2 cellular contexts compared by ENCODE assay signal in the genomic region with DNA sequence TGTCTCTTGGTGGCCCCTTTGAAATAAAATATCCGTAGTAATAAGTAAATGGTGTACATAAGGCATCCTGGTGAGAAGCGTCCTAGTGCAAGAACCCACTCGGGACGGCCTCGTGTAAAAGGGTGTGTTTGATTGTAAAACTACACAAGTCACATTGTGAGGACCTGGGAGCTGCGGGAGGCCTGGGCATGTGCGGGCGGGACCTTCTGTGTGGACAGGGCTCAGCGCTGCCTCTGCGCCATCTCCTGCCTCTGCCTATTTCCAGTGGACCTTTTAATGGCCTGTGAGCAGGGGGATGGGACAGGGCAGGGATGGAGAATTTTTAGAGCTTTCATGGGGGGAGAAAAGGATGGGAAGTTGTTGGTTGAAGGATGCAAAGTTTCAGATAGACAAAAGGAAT.
TF ChIP-seq lines count a peak whose summit lies in the region.

No MANE protein-coding gene starts in this region.

TF ChIP-seq in GM23338, 12 proteins besides CTCF, POLR2A, EP300 and RAD21 (continues in another document):
- TF ChIP-seq POLR2AphosphoS5 (IDR thresholded peaks at IDR 0.05; ENCODE audit: low read depth) (no peak), ZNF114 (CRISPR knock-in tag; IDR thresholded peaks at IDR 0.05) (no peak), CREB1 (CRISPR knock-in tag; IDR thresholded peaks at IDR 0.05; ENCODE audit: low read depth) (no peak), EZH2phosphoT487 (IDR thresholded peaks at IDR 0.05; ENCODE audit: unreplicated experiment) (no peak), STAT1 (IDR thresholded peaks at IDR 0.05; ENCODE audit: unreplicated experiment) (no peak), EZH2 (IDR thresholded peaks at IDR 0.05; ENCODE audit: low read depth, unreplicated experiment) (no peak), ZNF331 (CRISPR knock-in tag; IDR thresholded peaks at IDR 0.05; ENCODE audit: low read depth) (no peak)
- TF ChIP-seq, protein P1, sequence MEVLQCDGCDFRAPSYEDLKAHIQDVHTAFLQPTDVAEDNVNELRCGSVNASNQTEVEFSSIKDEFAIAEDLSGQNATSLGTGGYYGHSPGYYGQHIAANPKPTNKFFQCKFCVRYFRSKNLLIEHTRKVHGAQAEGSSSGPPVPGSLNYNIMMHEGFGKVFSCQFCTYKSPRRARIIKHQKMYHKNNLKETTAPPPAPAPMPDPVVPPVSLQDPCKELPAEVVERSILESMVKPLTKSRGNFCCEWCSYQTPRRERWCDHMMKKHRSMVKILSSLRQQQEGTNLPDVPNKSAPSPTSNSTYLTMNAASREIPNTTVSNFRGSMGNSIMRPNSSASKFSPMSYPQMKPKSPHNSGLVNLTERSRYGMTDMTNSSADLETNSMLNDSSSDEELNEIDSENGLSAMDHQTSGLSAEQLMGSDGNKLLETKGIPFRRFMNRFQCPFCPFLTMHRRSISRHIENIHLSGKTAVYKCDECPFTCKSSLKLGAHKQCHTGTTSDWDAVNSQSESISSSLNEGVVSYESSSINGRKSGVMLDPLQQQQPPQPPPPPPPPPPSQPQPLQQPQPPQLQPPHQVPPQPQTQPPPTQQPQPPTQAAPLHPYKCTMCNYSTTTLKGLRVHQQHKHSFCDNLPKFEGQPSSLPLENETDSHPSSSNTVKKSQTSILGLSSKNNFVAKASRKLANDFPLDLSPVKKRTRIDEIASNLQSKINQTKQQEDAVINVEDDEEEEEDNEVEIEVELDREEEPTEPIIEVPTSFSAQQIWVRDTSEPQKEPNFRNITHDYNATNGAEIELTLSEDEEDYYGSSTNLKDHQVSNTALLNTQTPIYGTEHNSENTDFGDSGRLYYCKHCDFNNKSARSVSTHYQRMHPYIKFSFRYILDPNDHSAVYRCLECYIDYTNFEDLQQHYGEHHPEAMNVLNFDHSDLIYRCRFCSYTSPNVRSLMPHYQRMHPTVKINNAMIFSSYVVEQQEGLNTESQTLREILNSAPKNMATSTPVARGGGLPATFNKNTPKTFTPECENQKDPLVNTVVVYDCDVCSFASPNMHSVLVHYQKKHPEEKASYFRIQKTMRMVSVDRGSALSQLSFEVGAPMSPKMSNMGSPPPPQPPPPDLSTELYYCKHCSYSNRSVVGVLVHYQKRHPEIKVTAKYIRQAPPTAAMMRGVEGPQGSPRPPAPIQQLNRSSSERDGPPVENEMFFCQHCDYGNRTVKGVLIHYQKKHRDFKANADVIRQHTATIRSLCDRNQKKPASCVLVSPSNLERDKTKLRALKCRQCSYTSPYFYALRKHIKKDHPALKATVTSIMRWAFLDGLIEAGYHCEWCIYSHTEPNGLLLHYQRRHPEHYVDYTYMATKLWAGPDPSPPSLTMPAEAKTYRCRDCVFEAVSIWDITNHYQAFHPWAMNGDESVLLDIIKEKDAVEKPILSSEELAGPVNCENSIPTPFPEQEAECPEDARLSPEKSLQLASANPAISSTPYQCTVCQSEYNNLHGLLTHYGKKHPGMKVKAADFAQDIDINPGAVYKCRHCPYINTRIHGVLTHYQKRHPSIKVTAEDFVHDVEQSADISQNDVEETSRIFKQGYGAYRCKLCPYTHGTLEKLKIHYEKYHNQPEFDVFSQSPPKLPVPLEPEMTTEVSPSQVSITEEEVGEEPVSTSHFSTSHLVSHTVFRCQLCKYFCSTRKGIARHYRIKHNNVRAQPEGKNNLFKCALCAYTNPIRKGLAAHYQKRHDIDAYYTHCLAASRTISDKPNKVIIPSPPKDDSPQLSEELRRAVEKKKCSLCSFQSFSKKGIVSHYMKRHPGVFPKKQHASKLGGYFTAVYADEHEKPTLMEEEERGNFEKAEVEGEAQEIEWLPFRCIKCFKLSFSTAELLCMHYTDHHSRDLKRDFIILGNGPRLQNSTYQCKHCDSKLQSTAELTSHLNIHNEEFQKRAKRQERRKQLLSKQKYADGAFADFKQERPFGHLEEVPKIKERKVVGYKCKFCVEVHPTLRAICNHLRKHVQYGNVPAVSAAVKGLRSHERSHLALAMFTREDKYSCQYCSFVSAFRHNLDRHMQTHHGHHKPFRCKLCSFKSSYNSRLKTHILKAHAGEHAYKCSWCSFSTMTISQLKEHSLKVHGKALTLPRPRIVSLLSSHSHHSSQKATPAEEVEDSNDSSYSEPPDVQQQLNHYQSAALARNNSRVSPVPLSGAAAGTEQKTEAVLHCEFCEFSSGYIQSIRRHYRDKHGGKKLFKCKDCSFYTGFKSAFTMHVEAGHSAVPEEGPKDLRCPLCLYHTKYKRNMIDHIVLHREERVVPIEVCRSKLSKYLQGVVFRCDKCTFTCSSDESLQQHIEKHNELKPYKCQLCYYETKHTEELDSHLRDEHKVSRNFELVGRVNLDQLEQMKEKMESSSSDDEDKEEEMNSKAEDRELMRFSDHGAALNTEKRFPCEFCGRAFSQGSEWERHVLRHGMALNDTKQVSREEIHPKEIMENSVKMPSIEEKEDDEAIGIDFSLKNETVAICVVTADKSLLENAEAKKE (CRISPR knock-in tag; IDR thresholded peaks at IDR 0.05): no peak
- TF ChIP-seq, protein P2, sequence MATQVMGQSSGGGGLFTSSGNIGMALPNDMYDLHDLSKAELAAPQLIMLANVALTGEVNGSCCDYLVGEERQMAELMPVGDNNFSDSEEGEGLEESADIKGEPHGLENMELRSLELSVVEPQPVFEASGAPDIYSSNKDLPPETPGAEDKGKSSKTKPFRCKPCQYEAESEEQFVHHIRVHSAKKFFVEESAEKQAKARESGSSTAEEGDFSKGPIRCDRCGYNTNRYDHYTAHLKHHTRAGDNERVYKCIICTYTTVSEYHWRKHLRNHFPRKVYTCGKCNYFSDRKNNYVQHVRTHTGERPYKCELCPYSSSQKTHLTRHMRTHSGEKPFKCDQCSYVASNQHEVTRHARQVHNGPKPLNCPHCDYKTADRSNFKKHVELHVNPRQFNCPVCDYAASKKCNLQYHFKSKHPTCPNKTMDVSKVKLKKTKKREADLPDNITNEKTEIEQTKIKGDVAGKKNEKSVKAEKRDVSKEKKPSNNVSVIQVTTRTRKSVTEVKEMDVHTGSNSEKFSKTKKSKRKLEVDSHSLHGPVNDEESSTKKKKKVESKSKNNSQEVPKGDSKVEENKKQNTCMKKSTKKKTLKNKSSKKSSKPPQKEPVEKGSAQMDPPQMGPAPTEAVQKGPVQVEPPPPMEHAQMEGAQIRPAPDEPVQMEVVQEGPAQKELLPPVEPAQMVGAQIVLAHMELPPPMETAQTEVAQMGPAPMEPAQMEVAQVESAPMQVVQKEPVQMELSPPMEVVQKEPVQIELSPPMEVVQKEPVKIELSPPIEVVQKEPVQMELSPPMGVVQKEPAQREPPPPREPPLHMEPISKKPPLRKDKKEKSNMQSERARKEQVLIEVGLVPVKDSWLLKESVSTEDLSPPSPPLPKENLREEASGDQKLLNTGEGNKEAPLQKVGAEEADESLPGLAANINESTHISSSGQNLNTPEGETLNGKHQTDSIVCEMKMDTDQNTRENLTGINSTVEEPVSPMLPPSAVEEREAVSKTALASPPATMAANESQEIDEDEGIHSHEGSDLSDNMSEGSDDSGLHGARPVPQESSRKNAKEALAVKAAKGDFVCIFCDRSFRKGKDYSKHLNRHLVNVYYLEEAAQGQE (IDR thresholded peaks at IDR 0.05; ENCODE audit: unreplicated experiment): no peak
- TF ChIP-seq, protein P3, sequence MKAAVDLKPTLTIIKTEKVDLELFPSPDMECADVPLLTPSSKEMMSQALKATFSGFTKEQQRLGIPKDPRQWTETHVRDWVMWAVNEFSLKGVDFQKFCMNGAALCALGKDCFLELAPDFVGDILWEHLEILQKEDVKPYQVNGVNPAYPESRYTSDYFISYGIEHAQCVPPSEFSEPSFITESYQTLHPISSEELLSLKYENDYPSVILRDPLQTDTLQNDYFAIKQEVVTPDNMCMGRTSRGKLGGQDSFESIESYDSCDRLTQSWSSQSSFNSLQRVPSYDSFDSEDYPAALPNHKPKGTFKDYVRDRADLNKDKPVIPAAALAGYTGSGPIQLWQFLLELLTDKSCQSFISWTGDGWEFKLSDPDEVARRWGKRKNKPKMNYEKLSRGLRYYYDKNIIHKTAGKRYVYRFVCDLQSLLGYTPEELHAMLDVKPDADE (IDR thresholded peaks at IDR 0.05): no peak

TF ChIP-seq in K562, 482 proteins besides CTCF, POLR2A, EP300 and RAD21:
- TF ChIP-seq GABPA (tag; conservative IDR thresholded peaks at IDR 0.05; ENCODE audit: low read depth) (no peak), SUPT5H (IDR thresholded peaks at IDR 0.05) (peak; percentile 38; the same call in 1 of the 2 replicates), POLR2B (IDR thresholded peaks at IDR 0.05; ENCODE audit: low read depth, partially characterized antibody) (peak; percentile 37)
